ENCODE assay signal across 3 cellular contexts in the genomic region with DNA sequence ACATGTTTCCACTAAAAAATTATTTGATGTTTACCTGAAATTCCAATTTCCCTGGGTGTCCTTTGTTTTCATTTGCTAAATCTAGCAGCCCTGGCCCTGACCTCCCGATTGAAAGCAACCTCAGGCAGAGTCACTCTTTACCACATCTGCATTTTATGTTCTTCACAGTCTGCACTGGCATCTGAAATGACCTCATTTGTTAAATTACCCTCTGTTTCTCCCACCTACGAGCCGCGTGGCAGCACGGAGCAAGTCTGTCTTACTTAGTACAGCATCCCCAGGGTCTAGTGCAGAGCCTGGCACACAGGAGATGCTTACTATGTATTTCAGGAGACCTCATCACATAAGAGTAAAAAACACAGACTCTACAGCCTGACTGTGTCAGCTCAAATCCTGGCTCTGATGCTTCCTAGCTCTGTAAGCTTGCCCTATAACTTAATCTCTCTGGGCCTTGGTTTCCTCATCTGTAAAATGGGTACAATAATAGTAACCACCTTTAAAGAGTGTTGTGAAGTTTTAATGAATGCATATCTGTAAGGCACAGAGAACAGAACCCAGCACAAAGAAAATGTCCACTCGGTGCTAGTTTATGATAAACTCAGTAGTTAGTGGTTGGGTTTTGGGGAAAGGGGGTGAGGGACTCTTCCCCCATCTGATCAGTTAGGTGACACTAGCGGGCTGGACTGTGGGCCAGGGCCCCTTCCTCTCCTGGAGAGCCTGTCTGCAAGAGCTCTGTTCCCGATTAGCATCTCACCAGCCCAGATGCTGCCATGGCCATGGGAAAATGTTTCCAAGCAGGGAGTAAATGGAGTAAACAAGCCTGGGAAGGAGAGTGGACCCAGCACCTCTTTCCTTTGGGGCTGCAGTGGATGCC.
TF ChIP-seq lines count a peak whose summit lies in the region.

No MANE protein-coding gene starts in this region.

TF ChIP-seq in SK-N-SH, 30 proteins besides CTCF, POLR2A, EP300 and RAD21 (continued from another document):
- no peak for TF ChIP-seq SIN3A (IDR thresholded peaks at IDR 0.05; ENCODE audit: borderline replicate concordance, low read depth, low read length)
- TF ChIP-seq NRF1 (IDR thresholded peaks at IDR 0.05; ENCODE audit: low read depth, low read length): no peak
- TF ChIP-seq FOXM1 (IDR thresholded peaks at IDR 0.05; ENCODE audit: low read depth): no peak
- no peak for TF ChIP-seq GATA2 (CRISPR knock-in tag; IDR thresholded peaks at IDR 0.05)
- TF ChIP-seq YY1 (IDR thresholded peaks at IDR 0.05; ENCODE audit: low read depth): no peak
- TF ChIP-seq FOSL2 (IDR thresholded peaks at IDR 0.05; ENCODE audit: borderline replicate concordance, low read depth): no peak
- no peak for TF ChIP-seq TCF12 (IDR thresholded peaks at IDR 0.05)
- no peak for TF ChIP-seq JUND (IDR thresholded peaks at IDR 0.05)
- TF ChIP-seq ELF1 (IDR thresholded peaks at IDR 0.05): no peak
- TF ChIP-seq RFX5 (IDR thresholded peaks at IDR 0.05; ENCODE audit: low read length): no peak
- no peak for TF ChIP-seq TAF1 (IDR thresholded peaks at IDR 0.05; ENCODE audit: borderline replicate concordance, low read depth, low read length)
- TF ChIP-seq TEAD4 (IDR thresholded peaks at IDR 0.05; ENCODE audit: borderline replicate concordance, insufficient read depth): no peak
- TF ChIP-seq, protein P1, sequence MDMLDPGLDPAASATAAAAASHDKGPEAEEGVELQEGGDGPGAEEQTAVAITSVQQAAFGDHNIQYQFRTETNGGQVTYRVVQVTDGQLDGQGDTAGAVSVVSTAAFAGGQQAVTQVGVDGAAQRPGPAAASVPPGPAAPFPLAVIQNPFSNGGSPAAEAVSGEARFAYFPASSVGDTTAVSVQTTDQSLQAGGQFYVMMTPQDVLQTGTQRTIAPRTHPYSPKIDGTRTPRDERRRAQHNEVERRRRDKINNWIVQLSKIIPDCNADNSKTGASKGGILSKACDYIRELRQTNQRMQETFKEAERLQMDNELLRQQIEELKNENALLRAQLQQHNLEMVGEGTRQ (IDR thresholded peaks at IDR 0.05; ENCODE audit: borderline replicate concordance, low read depth, low read length): no peak
- TF ChIP-seq, protein P2, sequence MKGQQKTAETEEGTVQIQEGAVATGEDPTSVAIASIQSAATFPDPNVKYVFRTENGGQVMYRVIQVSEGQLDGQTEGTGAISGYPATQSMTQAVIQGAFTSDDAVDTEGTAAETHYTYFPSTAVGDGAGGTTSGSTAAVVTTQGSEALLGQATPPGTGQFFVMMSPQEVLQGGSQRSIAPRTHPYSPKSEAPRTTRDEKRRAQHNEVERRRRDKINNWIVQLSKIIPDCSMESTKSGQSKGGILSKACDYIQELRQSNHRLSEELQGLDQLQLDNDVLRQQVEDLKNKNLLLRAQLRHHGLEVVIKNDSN (IDR thresholded peaks at IDR 0.05; ENCODE audit: borderline replicate concordance, low read depth): no peak
- TF ChIP-seq, protein P3, sequence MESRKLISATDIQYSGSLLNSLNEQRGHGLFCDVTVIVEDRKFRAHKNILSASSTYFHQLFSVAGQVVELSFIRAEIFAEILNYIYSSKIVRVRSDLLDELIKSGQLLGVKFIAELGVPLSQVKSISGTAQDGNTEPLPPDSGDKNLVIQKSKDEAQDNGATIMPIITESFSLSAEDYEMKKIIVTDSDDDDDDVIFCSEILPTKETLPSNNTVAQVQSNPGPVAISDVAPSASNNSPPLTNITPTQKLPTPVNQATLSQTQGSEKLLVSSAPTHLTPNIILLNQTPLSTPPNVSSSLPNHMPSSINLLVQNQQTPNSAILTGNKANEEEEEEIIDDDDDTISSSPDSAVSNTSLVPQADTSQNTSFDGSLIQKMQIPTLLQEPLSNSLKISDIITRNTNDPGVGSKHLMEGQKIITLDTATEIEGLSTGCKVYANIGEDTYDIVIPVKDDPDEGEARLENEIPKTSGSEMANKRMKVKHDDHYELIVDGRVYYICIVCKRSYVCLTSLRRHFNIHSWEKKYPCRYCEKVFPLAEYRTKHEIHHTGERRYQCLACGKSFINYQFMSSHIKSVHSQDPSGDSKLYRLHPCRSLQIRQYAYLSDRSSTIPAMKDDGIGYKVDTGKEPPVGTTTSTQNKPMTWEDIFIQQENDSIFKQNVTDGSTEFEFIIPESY (IDR thresholded peaks at IDR 0.05; ENCODE audit: borderline replicate concordance, low read depth): no peak
TF ChIP-seq in SK-N-SH: peak in this region for 0.

TF ChIP-seq in SK-N-SH treated with all-trans-retinoic acid at 6 μM for 48 hours, 23 proteins besides CTCF, POLR2A, EP300 and RAD21 (continued from another document):
- TF ChIP-seq CSRNP3 (CRISPR knock-in tag; IDR thresholded peaks at IDR 0.05) (no peak), BACH2 (CRISPR knock-in tag; IDR thresholded peaks at IDR 0.05; ENCODE audit: borderline replicate concordance) (no peak), ZNF8 (CRISPR knock-in tag; IDR thresholded peaks at IDR 0.05) (no peak), ZNF565 (CRISPR knock-in tag; conservative IDR thresholded peaks at IDR 0.05; ENCODE audit: low read depth) (no peak), PATZ1 (CRISPR knock-in tag; IDR thresholded peaks at IDR 0.05; ENCODE audit: borderline replicate concordance) (no peak)

TF ChIP-seq in GM12878, 131 proteins besides CTCF, POLR2A, EP300 and RAD21 (continued from another document):
- TF ChIP-seq, protein P4, sequence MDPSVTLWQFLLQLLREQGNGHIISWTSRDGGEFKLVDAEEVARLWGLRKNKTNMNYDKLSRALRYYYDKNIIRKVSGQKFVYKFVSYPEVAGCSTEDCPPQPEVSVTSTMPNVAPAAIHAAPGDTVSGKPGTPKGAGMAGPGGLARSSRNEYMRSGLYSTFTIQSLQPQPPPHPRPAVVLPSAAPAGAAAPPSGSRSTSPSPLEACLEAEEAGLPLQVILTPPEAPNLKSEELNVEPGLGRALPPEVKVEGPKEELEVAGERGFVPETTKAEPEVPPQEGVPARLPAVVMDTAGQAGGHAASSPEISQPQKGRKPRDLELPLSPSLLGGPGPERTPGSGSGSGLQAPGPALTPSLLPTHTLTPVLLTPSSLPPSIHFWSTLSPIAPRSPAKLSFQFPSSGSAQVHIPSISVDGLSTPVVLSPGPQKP (IDR thresholded peaks at IDR 0.05; ENCODE audit: low read depth, low read length): no peak
- TF ChIP-seq MXI1 (IDR thresholded peaks at IDR 0.05; ENCODE audit: low read depth, low read length) (no peak), CREM (IDR thresholded peaks at IDR 0.05; ENCODE audit: low read depth) (0 out of 2 replicates have a peak, but pooled peaks have one; percentile 27)
TF ChIP-seq in GM12878: peak in this region for 2.
